ENCODE assay signal across 18 cellular contexts in genomic region chr9:7095054-7095453, GRCh38.
DNase-seq lines count a peak whose midpoint lies in the region; ATAC-seq and TF ChIP-seq lines count a peak whose summit lies in the region.
"Had no signal": no experiment of that assay in that cellular context is flagged by ENCODE, and none has a peak within 500 bp of the region (broad histone marks: within the 10 kb centered on the region; RNA-seq: fewer than 3 reads in every experiment).

No MANE protein-coding gene starts in this region.

- H3K36me3 Mint-ChIP-seq in activated naive CD4-positive, alpha-beta T cell treated with anti-CD3 and anti-CD28 coated beads, Interleukin-2, amount 50 U/mL, for 72 hours, result peaks cover 42 to 48% of the 10 kb centered on the region in 2 donors

- H3K9me3 Mint-ChIP-seq in activated naive CD4-positive, alpha-beta T cell treated with anti-CD3 and anti-CD28 coated beads, Interleukin-2, amount 50 U/mL, for 72 hours, result peaks cover 5 to 15% of the 10 kb centered on the region in 2 donors
- H3K9me3 Mint-ChIP-seq: T-helper 2 cell treated with Interferon-gamma antibody and Interleukin-4, amounts not matched to agents 5 μg/mL and 100 μg/mL, for 36 hours had no signal

- H3K27ac Mint-ChIP-seq in activated naive CD4-positive, alpha-beta T cell treated with anti-CD3 and anti-CD28 coated beads, Interleukin-2, amount 50 U/mL, for 72 hours, result no peak overlapping the region
- H3K27ac Mint-ChIP-seq: activated CD4-positive, alpha-beta T cell treated with anti-CD3 and anti-CD28 coated beads, Interleukin-2, amount 10 ng/mL, durations not matched to agents 24 days and 14 days; T-helper 2 cell treated with Interferon-gamma antibody and Interleukin-4, amounts not matched to agents 5 μg/mL and 100 μg/mL, for 36 hours had no signal

- in situ Hi-C loops in GM13976 (cut with MboI; ENCODE audit: low sequenced_read_pairs, unreplicated experiment), result no loop called here

- DNase-seq in GM13976 (ENCODE audit: low spot score) (peak; percentile 4), GM20000 (ENCODE audit: low spot score) (peak; percentile 19), NOMO-1 treated with DMSO at 0.1 percent for 48 hours (lab: John Stamatoyannopoulos, UW; ENCODE audit: unreplicated experiment) (peak; percentile 19), hypothalamus (lab: John Stamatoyannopoulos, UW) (no peak), NCI-H2196 treated with DMSO at 0.1 percent for 48 hours (lab: John Stamatoyannopoulos, UW; ENCODE audit: unreplicated experiment) (no peak), EL (no peak)
- DNase-seq in activated naive CD4-positive, alpha-beta T cell treated with anti-CD3 and anti-CD28 coated beads, Interleukin-2, amount 50 U/mL, for 72 hours (ENCODE audit: low spot score in 2 of 2), result no peak
- DNase-seq: activated CD4-positive, alpha-beta T cell treated with anti-CD3 and anti-CD28 coated beads, Interleukin-2, amount 10 ng/mL, durations not matched to agents 24 days and 14 days; activated T-cell treated with anti-CD3 and anti-CD28 coated beads, Interleukin-2, amount 50 U/mL, for 48 hours; caudate nucleus; effector CD8-positive, alpha-beta T cell; left cardiac atrium; NCI-H1930; NCI-H69; Right ventricle myocardium superior; stimulated activated naive CD4-positive, alpha-beta T cell had no signal

- TF ChIP-seq CTCF in GM13976 (IDR thresholded peaks at IDR 0.05; ENCODE audit: borderline replicate concordance, control extremely low read depth, extremely low read depth, insufficient read depth, missing control alignments) (no peak), GM20000 (IDR thresholded peaks at IDR 0.05; ENCODE audit: extremely low read depth, missing control alignments) (no peak)

- ATAC-seq in HG02938 (IDR thresholded peaks at IDR 0.05; ENCODE audit: unreplicated experiment), result peak; percentile 74
- no peak for ATAC-seq in activated naive CD4-positive, alpha-beta T cell treated with anti-CD3 and anti-CD28 coated beads, Interleukin-2, amount 50 U/mL, for 72 hours
- ATAC-seq: left cardiac atrium had no signal

Comparison
In these comparisons a context has a peak if more than half of its experiments do, and no peak if none do; other contexts are left out.
1. DNase-seq: peak in GM13976 (single experiment), GM20000 (single experiment) and NOMO-1 treated with DMSO at 0.1 percent for 48 hours (single experiment); none in hypothalamus (0 of 51), NCI-H2196 treated with DMSO at 0.1 percent for 48 hours (single experiment), EL (single experiment) and activated naive CD4-positive, alpha-beta T cell treated with anti-CD3 and anti-CD28 coated beads, Interleukin-2, amount 50 U/mL, for 72 hours (0 of 2).